ENCODE assay signal across 16 cellular contexts in genomic region chr2:99081886-99082285, GRCh38. TPM values are rescaled to one million over a fixed set of nuclear protein-coding genes. Genes with fewer than 3 reads are reported as not detected.
DNase-seq lines count a peak whose midpoint lies in the region; ATAC-seq, FAIRE-seq and TF ChIP-seq lines count a peak whose summit lies in the region.
"Had no signal": no experiment of that assay in that cellular context is flagged by ENCODE, and none has a peak within 500 bp of the region (broad histone marks: within the 10 kb centered on the region; RNA-seq: fewer than 3 reads in every experiment).

No MANE protein-coding gene starts in this region.

- no peaks in the 10 kb centered on the region for H3K23me2 ChIP-seq in H1 (ENCODE audit: low read depth, low read length)

- H2BK5ac ChIP-seq in H1 (ENCODE audit: low read depth, low read length): no peak overlapping the region

- peak overlapping the region; percentile 92 for H2AFZ ChIP-seq in H1 (ENCODE audit: low read length)

- CTCF ChIA-PET in H1 (lab: Charles Lee; ENCODE audit: partially characterized antibody): no interaction called here

- no peak overlapping the region for H3K14ac ChIP-seq in H1 (ENCODE audit: insufficient read length)

- no peak overlapping the region for H3K18ac ChIP-seq in H1 (ENCODE audit: extremely low read depth, low read length)

- H4K20me1 ChIP-seq in H1 (replicated peaks in 1 of 2; ENCODE audit: control insufficient read depth in 1 of 2, insufficient read depth in 2 of 2, low read length in 2 of 2): no peaks in the 10 kb centered on the region

- no peak for TF ChIP-seq CTCF in H1 (IDR thresholded peaks at IDR 0.05; ENCODE audit: control extremely low read depth in 1 of 3, insufficient read depth in 1 of 3, low read depth in 1 of 3, low read length in 3 of 3)
- no peak for TF ChIP-seq CTCF in upper lobe of right lung (IDR thresholded peaks at IDR 0.05)

- H3K27me3 ChIP-seq in HUES48 (ENCODE audit: control insufficient read depth, insufficient read depth, low read length) (no peaks in the 10 kb centered on the region), H1 (replicated peaks in 1 of 4; ENCODE audit: control insufficient read depth in 3 of 4, extremely low read depth in 1 of 4, insufficient read depth in 3 of 4, low read length in 3 of 4) (no peaks in the 10 kb centered on the region), iPS-20b (ENCODE audit: insufficient read depth, low read length) (no peaks in the 10 kb centered on the region), upper lobe of right lung (peaks cover 7% of the 10 kb centered on the region)

- H3K4me2 ChIP-seq in H1 (ENCODE audit: insufficient read depth in 1 of 2, low read depth in 2 of 2, low read length in 2 of 2): peak overlapping the region in 1 of 2 experiments; percentile 33; a peak in 2 of 4 replicates

- no peak overlapping the region for H3K56ac ChIP-seq in H1 (replicated peaks; ENCODE audit: insufficient read length, low read depth, low read length)

- TF ChIP-seq RAD21 in H1 (IDR thresholded peaks at IDR 0.05 in 1 of 2, conservative IDR thresholded peaks at IDR 0.05 in 1 of 2; ENCODE audit: low read depth in 2 of 2, low read length in 2 of 2): no peak

- no peak overlapping the region for H3K4me3 ChIP-seq in HUES48 (ENCODE audit: low read depth, low read length)
- H3K4me3 ChIP-seq in H1 (ENCODE audit: extremely low read depth in 1 of 4, insufficient read depth in 2 of 4, low read depth in 3 of 4, low read length in 4 of 4): peak overlapping the region in 1 of 4 experiments; percentile 22; a peak in 1 of 8 replicates
- H3K4me3 ChIP-seq in iPS-20b (ENCODE audit: low read length): peak overlapping the region; percentile 56
- H3K4me3 ChIP-seq in upper lobe of right lung: no peak overlapping the region
- H3K4me3 ChIP-seq: GM12878, HAP-1 had no signal

- WGBS in H1 (ENCODE audit: extremely low coverage in 1 of 2, insufficient coverage in 1 of 2, insufficient read length in 1 of 2, insufficient replicate concordance in 2 of 2, low coverage in 1 of 2, low lambda C conversion rate in 2 of 2, missing lambda C conversion rate in 1 of 2), 2 experiments: 45% methylated on average over 4 of the region's 4 CpGs; no CpG with 5 or more reads in 1 of the 2 experiments

- H3K36me3 ChIP-seq in HUES48 (ENCODE audit: control insufficient read depth, insufficient read depth, low read length) (no peaks in the 10 kb centered on the region), H1 (ENCODE audit: control insufficient read depth in 2 of 4, insufficient read depth in 4 of 4, low read length in 3 of 4) (no peaks in the 10 kb centered on the region), iPS-20b (ENCODE audit: insufficient read depth, low read depth, low read length) (no peaks in the 10 kb centered on the region), upper lobe of right lung (no peaks in the 10 kb centered on the region)
- H3K36me3 ChIP-seq: HAP-1 had no signal

- no peak for DNase-seq in H1 (ENCODE audit: low read depth in 1 of 2, low spot score in 2 of 2)
- no peak for DNase-seq in occipital lobe (lab: John Stamatoyannopoulos, UW)
- DNase-seq in iPS-NIHi11 (ENCODE audit: low spot score): no peak
- DNase-seq in upper lobe of right lung: no peak
- DNase-seq in dedifferentiated amniotic fluid mesenchymal stem cell (ENCODE audit: extremely low spot score): no peak
- DNase-seq: C1 segment of cervical spinal cord; Calu3; CD4-positive, alpha-beta T cell; DMS 273 treated with DMSO at 0.1 percent for 48 hours; GOT3 had no signal

- H3K9me3 ChIP-seq in HUES48 (ENCODE audit: control insufficient read depth, insufficient read depth, low read length) (no peaks in the 10 kb centered on the region), H1 (ENCODE audit: insufficient read depth in 2 of 2, low read depth in 1 of 2, low read length in 1 of 2) (no peaks in the 10 kb centered on the region), iPS-20b (ENCODE audit: insufficient read depth, low read depth, low read length) (no peaks in the 10 kb centered on the region), upper lobe of right lung (no peaks in the 10 kb centered on the region)
- H3K9me3 ChIP-seq: HAP-1 had no signal

- H3K79me1 ChIP-seq in H1 (ENCODE audit: low read depth, low read length): no peaks in the 10 kb centered on the region

- H3K27ac ChIP-seq in HUES48 (ENCODE audit: low read depth, low read length) (peak overlapping the region; percentile 13), H1 (ENCODE audit: low read depth, low read length) (no peak overlapping the region), iPS-20b (ENCODE audit: low read length) (no peak overlapping the region), upper lobe of right lung (no peak overlapping the region)

- no peak for TF ChIP-seq EP300 in H1 (IDR thresholded peaks at IDR 0.05; ENCODE audit: borderline replicate concordance in 1 of 2, low read depth in 2 of 2, low read length in 2 of 2)

- peak; percentile 81 for FAIRE-seq in H1 (lab: Jason Lieb, UNC)
- FAIRE-seq: A204.1, GM12878, GM18507 had no signal

- H2BK20ac ChIP-seq in H1 (ENCODE audit: low read length): no peak overlapping the region

- no peak overlapping the region for H3K4ac ChIP-seq in H1 (replicated peaks; ENCODE audit: insufficient read length, low read depth, low read length)

- H4K5ac ChIP-seq in H1 (ENCODE audit: insufficient read length, low read depth, low read length): no peak overlapping the region

- H4K91ac ChIP-seq in H1 (replicated peaks; ENCODE audit: insufficient read length, low read length): no peak overlapping the region

- H3K4me1 ChIP-seq in HUES48 (ENCODE audit: control insufficient read depth, insufficient read depth, low read length): peaks cover 9% of the 10 kb centered on the region
- H3K4me1 ChIP-seq in H1 (replicated peaks in 1 of 4; ENCODE audit: control insufficient read depth in 3 of 4, insufficient read depth in 4 of 4, low read length in 3 of 4): peaks cover 0 to 5% (median 3%) of the 10 kb centered on the region in 4 experiments; a peak in 3 of 7 replicates
- peaks cover 4% of the 10 kb centered on the region for H3K4me1 ChIP-seq in iPS-20b (ENCODE audit: insufficient read depth, low read length)
- no peaks in the 10 kb centered on the region for H3K4me1 ChIP-seq in upper lobe of right lung
- H3K4me1 ChIP-seq: HAP-1 had no signal

- H2AK5ac ChIP-seq in H1 (ENCODE audit: low read depth, low read length): no peak overlapping the region

- H2BK12ac ChIP-seq in H1 (ENCODE audit: low read depth, low read length): no peak overlapping the region

- no peak for TF ChIP-seq POLR2A in H1 (IDR thresholded peaks at IDR 0.05; ENCODE audit: control extremely low read depth in 1 of 2, low read depth in 2 of 2, low read length in 2 of 2)

- POLR2A ChIA-PET in H1 (lab: Charles Lee; ENCODE audit: partially characterized antibody): no interaction called here

- H3K9ac ChIP-seq in HUES48 (ENCODE audit: low read depth, low read length): no peak overlapping the region
- no peak overlapping the region for H3K9ac ChIP-seq in H1 (replicated peaks in 1 of 4; ENCODE audit: extremely low read depth in 1 of 4, low read depth in 3 of 4, low read length in 3 of 4)
- H3K9ac ChIP-seq in iPS-20b (ENCODE audit: low read depth, low read length): no peak overlapping the region

- H3K79me2 ChIP-seq in H1 (ENCODE audit: control insufficient read depth in 1 of 2, insufficient read depth in 2 of 2, low read length in 2 of 2): no peaks in the 10 kb centered on the region

- intact Hi-C loops in upper lobe of right lung (cut with DNase I): no loop called here

- no peak overlapping the region for H2BK120ac ChIP-seq in H1 (replicated peaks; ENCODE audit: low read depth, low read length)

- H2BK15ac ChIP-seq in H1 (ENCODE audit: low read length): no peak overlapping the region

- H4K8ac ChIP-seq in H1 (ENCODE audit: extremely low read depth, insufficient read depth, low read length): no peak overlapping the region

- no peak for ATAC-seq in upper lobe of right lung
- ATAC-seq: GM12878 had no signal

- no peak overlapping the region for H3K23ac ChIP-seq in H1 (ENCODE audit: insufficient read length)

TF ChIP-seq in H1, 55 proteins besides CTCF, POLR2A, EP300 and RAD21:
- TF ChIP-seq BCL11A (IDR thresholded peaks at IDR 0.05; ENCODE audit: low read depth in 2 of 2, low read length in 2 of 2) (no peak), MAX (IDR thresholded peaks at IDR 0.05) (no peak), SP1 (IDR thresholded peaks at IDR 0.05; ENCODE audit: low read depth, low read length) (no peak), GABPA (IDR thresholded peaks at IDR 0.05; ENCODE audit: borderline replicate concordance, insufficient read depth, low read length) (no peak), YY1 (IDR thresholded peaks at IDR 0.05; ENCODE audit: low read depth, low read length) (no peak), TEAD4 (IDR thresholded peaks at IDR 0.05; ENCODE audit: low read depth, low read length) (no peak), POU5F1 (IDR thresholded peaks at IDR 0.05; ENCODE audit: low read depth, low read length) (no peak), NRF1 (IDR thresholded peaks at IDR 0.05; ENCODE audit: low read depth, low read length) (no peak), HDAC2 (IDR thresholded peaks at IDR 0.05; ENCODE audit: borderline replicate concordance in 1 of 2, low read depth in 2 of 2, low read length in 2 of 2) (no peak), CEBPB (IDR thresholded peaks at IDR 0.05; ENCODE audit: low read depth, low read length) (no peak)

RNA-seq across cellular contexts. Expression of gene C2orf15, which starts 59.6 kb away (rescaled TPM):
- total RNA-seq in H1 (2021; fragmentation: NEBNext Ultra II Directional; extraction: Animal tissue kit (Norgen Biotek cat#: 25700)): 5.5 and 6.5 TPM in 2 replicates
- 3.0 and 3.6 TPM in 2 replicates for polyA plus RNA-seq in H1 (2011; rRNA removed)
- polyA plus RNA-seq in H1 (2011; cell fraction: cytosol; rRNA removed): 4.0 TPM
- 2.5 TPM for polyA plus RNA-seq in H1 (2011; cell fraction: nucleus; rRNA removed)
- polyA plus RNA-seq in H1 (2012, experiment 1 of 2): 3.8 to 7.4 TPM (median 4.0 TPM) in 4 replicates
- polyA plus RNA-seq in H1 (2012, experiment 2 of 2): 5.5 TPM
- polyA plus RNA-seq in H1 (2013, experiment 1 of 2): 5.6 TPM
- polyA plus RNA-seq in H1 (2013, experiment 2 of 2): 5.2 TPM
- polyA minus RNA-seq in H1 (2011; rRNA and poly(A)+ RNA removed): 3.2 and 4.6 TPM in 2 replicates
- 2.8 TPM for polyA minus RNA-seq in H1 (2011; cell fraction: cytosol; rRNA and poly(A)+ RNA removed)
- polyA minus RNA-seq in H1 (2011; cell fraction: nucleus; rRNA and poly(A)+ RNA removed): 6.2 TPM
- total RNA-seq in occipital lobe: 3.7 TPM
- total RNA-seq in upper lobe of right lung: 1.1 TPM
